Comparison of ENCODE assay signal across 10 cellular contexts in genomic region chr1:153697873-153698647, GRCh38. TPM values are rescaled to one million over a fixed set of nuclear protein-coding genes. Genes with fewer than 3 reads are reported as not detected.
DNase-seq lines count a peak whose midpoint lies in the region; ATAC-seq, FAIRE-seq and TF ChIP-seq lines count a peak whose summit lies in the region.
"Had no signal": no experiment of that assay in that cellular context is flagged by ENCODE, and none has a peak within 500 bp of the region (broad histone marks: within the 10 kb centered on the region; RNA-seq: fewer than 3 reads in every experiment).

No MANE protein-coding gene starts in this region.

- H3K4me1 ChIP-seq in H1 (replicated peaks in 1 of 4; ENCODE audit: control insufficient read depth in 3 of 4, insufficient read depth in 4 of 4, low read length in 3 of 4) (peaks cover 3 to 18% (median 12%) of the 10 kb centered on the region in 4 experiments), stomach (peaks cover 0 to 33% (median 23%) of the 10 kb centered on the region in 4 donors)

- H3K4me3 ChIP-seq in H1 (ENCODE audit: extremely low read depth in 1 of 4, insufficient read depth in 2 of 4, low read depth in 3 of 4, low read length in 4 of 4) (peak overlapping the region in 2 of 4 experiments; percentile 8 to 39; a peak in 4 of 8 replicates), stomach (peak overlapping the region in 2 of 4 donors; percentile 12 to 18)

- TF ChIP-seq CTCF in H1 (IDR thresholded peaks at IDR 0.05; ENCODE audit: control extremely low read depth in 1 of 3, insufficient read depth in 1 of 3, low read depth in 1 of 3, low read length in 3 of 3) = no peak
- no peak for TF ChIP-seq CTCF in stomach (IDR thresholded peaks at IDR 0.05)
- no peak for TF ChIP-seq CTCF in CD4-positive, alpha-beta T cell (IDR thresholded peaks at IDR 0.05)

- peak overlapping the region; percentile 72 for H4K91ac ChIP-seq in H1 (replicated peaks; ENCODE audit: insufficient read length, low read length)

- ATAC-seq in CD4-positive, alpha-beta T cell (ENCODE audit: poor library complexity) = no peak
- no peak for ATAC-seq in GM21723 (IDR thresholded peaks at IDR 0.05; ENCODE audit: unreplicated experiment)

- no peaks in the 10 kb centered on the region for H3K79me1 ChIP-seq in H1 (ENCODE audit: low read depth, low read length)

- no peak overlapping the region for H3K4me3 Mint-ChIP-seq in CD4-positive, alpha-beta T cell
- H3K4me3 Mint-ChIP-seq in activated naive CD8-positive, alpha-beta T cell treated with anti-CD3 and anti-CD28 coated beads for 36 hours = no peak overlapping the region

- no peak for TF ChIP-seq RAD21 in H1 (IDR thresholded peaks at IDR 0.05 in 1 of 2, conservative IDR thresholded peaks at IDR 0.05 in 1 of 2; ENCODE audit: low read depth in 2 of 2, low read length in 2 of 2)

- TF ChIP-seq EP300 in H1 (IDR thresholded peaks at IDR 0.05; ENCODE audit: borderline replicate concordance in 1 of 2, low read depth in 2 of 2, low read length in 2 of 2) = no peak
- TF ChIP-seq EP300 in stomach (IDR thresholded peaks at IDR 0.05) = peak; percentile 26

- CTCF ChIA-PET in H1 (lab: Charles Lee; ENCODE audit: partially characterized antibody) = interaction anchor here (0.7 to 3.1 kb wide), 9 partner anchors 8 to 185 kb away, joined by 3 to 17 read pairs (median 4); partner anchors contain the start of gene NPR1
- CTCF ChIA-PET in CD4-positive, alpha-beta T cell (lab: Charles Lee) = interaction anchor here (1.6 kb wide), 1 partner anchor 20 kb away, joined by 3 read pairs; no protein-coding TSS in a partner anchor

- DNase-seq in NCI-H1436 treated with DMSO at 0.1 percent for 48 hours (lab: John Stamatoyannopoulos, UW) (peak; percentile 64), H1 (ENCODE audit: low read depth in 1 of 2, low spot score in 2 of 2) (peak in 1 of 2 experiments; percentile 65), lung microvascular endothelial cell (ENCODE audit: low read depth in 2 of 2) (peak; percentile 41 to 79), stomach (no peak), SIG-M5 treated with dmso at 0.1 percent for 504 hours (lab: John Stamatoyannopoulos, UW; ENCODE audit: unreplicated experiment) (no peak)
- no peak for DNase-seq in CD4-positive, alpha-beta T cell
- no peak for DNase-seq in activated naive CD8-positive, alpha-beta T cell treated with anti-CD3 and anti-CD28 coated beads for 36 hours
- DNase-seq: midbrain had no signal

- POLR2A ChIA-PET in H1 (lab: Charles Lee; ENCODE audit: partially characterized antibody) = interaction anchor here (0.8 to 2.2 kb wide), 16 partner anchors 11 to 265 kb away, joined by 3 to 11 read pairs (median 4); partner anchors contain the start of genes NPR1, S100A13, SLC27A3 and SLC39A1
- POLR2A ChIA-PET in CD4-positive, alpha-beta T cell (lab: Charles Lee) = no interaction called here

- H3K27me3 Mint-ChIP-seq in CD4-positive, alpha-beta T cell = peaks cover 5% of the 10 kb centered on the region
- H3K27me3 Mint-ChIP-seq in activated naive CD8-positive, alpha-beta T cell treated with anti-CD3 and anti-CD28 coated beads for 36 hours = no peaks in the 10 kb centered on the region

- no peaks in the 10 kb centered on the region for H3K4me1 Mint-ChIP-seq in CD4-positive, alpha-beta T cell (ENCODE audit: low read depth)
- peaks cover 3% of the 10 kb centered on the region for H3K4me1 Mint-ChIP-seq in activated naive CD8-positive, alpha-beta T cell treated with anti-CD3 and anti-CD28 coated beads for 36 hours

- intact Hi-C loops in stomach (cut with DNase I; ENCODE audit: low total_unique reads) = no loop called here
- intact Hi-C loops in CD4-positive, alpha-beta T cell (cut with DNase I, micrococcal nuclease) = no loop called here

- H3K27ac ChIP-seq in H1 (ENCODE audit: low read depth, low read length) (peak overlapping the region; percentile 35; the same call in 1 of the 2 replicates), stomach (peak overlapping the region; percentile 16 to 89 (median 81))
- no peak overlapping the region for H3K27ac ChIP-seq in CD4-positive, alpha-beta T cell (ENCODE audit: low read depth, low read length)

- peak overlapping the region; percentile 39 for H2AFZ ChIP-seq in H1 (ENCODE audit: low read length)

- H2BK12ac ChIP-seq in H1 (ENCODE audit: low read depth, low read length) = peak overlapping the region; percentile 83

- H3K27ac Mint-ChIP-seq in CD4-positive, alpha-beta T cell = no peak overlapping the region
- H3K27ac Mint-ChIP-seq in activated naive CD8-positive, alpha-beta T cell treated with anti-CD3 and anti-CD28 coated beads for 36 hours = no peak overlapping the region

- no peak overlapping the region for H3K56ac ChIP-seq in H1 (replicated peaks; ENCODE audit: insufficient read length, low read depth, low read length)

- peak overlapping the region; percentile 63 for H3K4ac ChIP-seq in H1 (replicated peaks; ENCODE audit: insufficient read length, low read depth, low read length)

- H3K36me3 Mint-ChIP-seq in CD4-positive, alpha-beta T cell (ENCODE audit: low read depth) = no peaks in the 10 kb centered on the region
- no peaks in the 10 kb centered on the region for H3K36me3 Mint-ChIP-seq in activated naive CD8-positive, alpha-beta T cell treated with anti-CD3 and anti-CD28 coated beads for 36 hours

- no peak overlapping the region for H2BK120ac ChIP-seq in H1 (replicated peaks; ENCODE audit: low read depth, low read length)

- 0 out of 2 replicates have a peak overlapping the region, but pooled peaks have one; percentile 94 for H2BK15ac ChIP-seq in H1 (ENCODE audit: low read length)

- peak overlapping the region; percentile 49 to 61 for H3K4me2 ChIP-seq in H1 (ENCODE audit: insufficient read depth in 1 of 2, low read depth in 2 of 2, low read length in 2 of 2)

- no peaks in the 10 kb centered on the region for H4K20me1 ChIP-seq in H1 (replicated peaks in 1 of 2; ENCODE audit: control insufficient read depth in 1 of 2, insufficient read depth in 2 of 2, low read length in 2 of 2)

- peak overlapping the region; percentile 82 for H4K8ac ChIP-seq in H1 (ENCODE audit: extremely low read depth, insufficient read depth, low read length)

- no peaks in the 10 kb centered on the region for H3K36me3 ChIP-seq in H1 (ENCODE audit: control insufficient read depth in 2 of 4, insufficient read depth in 4 of 4, low read length in 3 of 4)
- H3K36me3 ChIP-seq in stomach = peaks cover 0 to 5% (median 0%) of the 10 kb centered on the region in 4 donors

- H3K23me2 ChIP-seq in H1 (ENCODE audit: low read depth, low read length) = no peaks in the 10 kb centered on the region

- TF ChIP-seq POLR2A in H1 (IDR thresholded peaks at IDR 0.05; ENCODE audit: control extremely low read depth in 1 of 2, low read depth in 2 of 2, low read length in 2 of 2) = no peak
- no peak for TF ChIP-seq POLR2A in stomach (IDR thresholded peaks at IDR 0.05)

- no peak for FAIRE-seq in H1 (lab: Jason Lieb, UNC)

- H2BK5ac ChIP-seq in H1 (ENCODE audit: low read depth, low read length) = peak overlapping the region; percentile 92

- no peaks in the 10 kb centered on the region for H3K27me3 ChIP-seq in H1 (replicated peaks in 1 of 4; ENCODE audit: control insufficient read depth in 3 of 4, extremely low read depth in 1 of 4, insufficient read depth in 3 of 4, low read length in 3 of 4)
- H3K27me3 ChIP-seq in stomach = no peaks in the 10 kb centered on the region
- H3K27me3 ChIP-seq in CD4-positive, alpha-beta T cell (ENCODE audit: control insufficient read depth, insufficient read depth, low read length) = no peaks in the 10 kb centered on the region

- H4K5ac ChIP-seq in H1 (ENCODE audit: insufficient read length, low read depth, low read length) = peak overlapping the region; percentile 75

- H3K79me2 ChIP-seq in H1 (ENCODE audit: control insufficient read depth in 1 of 2, insufficient read depth in 2 of 2, low read length in 2 of 2) = no peaks in the 10 kb centered on the region

- no peaks in the 10 kb centered on the region for H3K9me3 Mint-ChIP-seq in CD4-positive, alpha-beta T cell
- no peaks in the 10 kb centered on the region for H3K9me3 Mint-ChIP-seq in activated naive CD8-positive, alpha-beta T cell treated with anti-CD3 and anti-CD28 coated beads for 36 hours

- no peak overlapping the region for H2AK5ac ChIP-seq in H1 (ENCODE audit: low read depth, low read length)

- H3K23ac ChIP-seq in H1 (ENCODE audit: insufficient read length) = no peak overlapping the region

- peak overlapping the region; percentile 84 for H3K18ac ChIP-seq in H1 (ENCODE audit: extremely low read depth, low read length)

- H3K9me3 ChIP-seq in H1 (ENCODE audit: insufficient read depth in 2 of 2, low read depth in 1 of 2, low read length in 1 of 2) = no peaks in the 10 kb centered on the region
- H3K9me3 ChIP-seq in stomach = no peaks in the 10 kb centered on the region
- no peaks in the 10 kb centered on the region for H3K9me3 ChIP-seq in CD4-positive, alpha-beta T cell (ENCODE audit: control insufficient read depth, low read length)

- H3K14ac ChIP-seq in H1 (ENCODE audit: insufficient read length) = no peak overlapping the region

- whole genome bisulfite sequencing in H1 (ENCODE audit: extremely low coverage in 1 of 2, insufficient coverage in 1 of 2, insufficient read length in 1 of 2, insufficient replicate concordance in 2 of 2, low coverage in 1 of 2, low lambda C conversion rate in 2 of 2, missing lambda C conversion rate in 1 of 2), 2 experiments = 38% methylated on average over 26 of the region's 26 CpGs; no CpG with 5 or more reads in 1 of the 2 experiments
- WGBS in stomach, 5 donors = 23 to 34% (median 28%) methylated on average over 22 to 26 of the region's 26 CpGs

- H3K9ac ChIP-seq in H1 (replicated peaks in 1 of 4; ENCODE audit: extremely low read depth in 1 of 4, low read depth in 3 of 4, low read length in 3 of 4) = peak overlapping the region in 2 of 4 experiments; percentile 20 to 22; a peak in 2 of 7 replicates

- H2BK20ac ChIP-seq in H1 (ENCODE audit: low read length) = peak overlapping the region; percentile 91; the same call in 1 of the 2 replicates

RNA-seq across cellular contexts. Expression of gene NPR1, which starts 19.6 kb away (rescaled TPM):
- total RNA-seq in H1 (2021; fragmentation: NEBNext Ultra II Directional; extraction: Animal tissue kit (Norgen Biotek cat#: 25700)) = 11.1 and 13.2 TPM in 2 replicates
- polyA plus RNA-seq in H1 (2011; rRNA removed) = 10.5 and 11.7 TPM in 2 replicates
- 9.3 TPM for polyA plus RNA-seq in H1 (2011; cell fraction: cytosol; rRNA removed)
- polyA plus RNA-seq in H1 (2011; cell fraction: nucleus; rRNA removed) = 27.4 TPM
- polyA plus RNA-seq in H1 (2012, experiment 1 of 2) = 13.3 to 18.1 TPM (median 15.8 TPM) in 4 replicates
- polyA plus RNA-seq in H1 (2012, experiment 2 of 2) = 10.9 TPM
- polyA plus RNA-seq in H1 (2013, experiment 1 of 2) = 7.8 TPM
- 7.8 TPM for polyA plus RNA-seq in H1 (2013, experiment 2 of 2)
- polyA minus RNA-seq in H1 (2011; rRNA and poly(A)+ RNA removed) = 10.5 and 14.8 TPM in 2 replicates
- polyA minus RNA-seq in H1 (2011; cell fraction: cytosol; rRNA and poly(A)+ RNA removed) = 6.9 TPM
- polyA minus RNA-seq in H1 (2011; cell fraction: nucleus; rRNA and poly(A)+ RNA removed) = 5.0 TPM
- 5.9 and 17.3 TPM in 2 replicates for total RNA-seq in lung microvascular endothelial cell
- total RNA-seq in stomach = 10 to 100 TPM in 2 of 5 donors, 1 to 10 TPM in 3; 5.4 to 39.7 (median 6.6) TPM
- polyA plus RNA-seq in stomach = 1 to 10 TPM; 1.4 to 5.7 (median 2.4) TPM
- total RNA-seq in CD4-positive, alpha-beta T cell = not detected
- under 1 TPM in 1 of 2 experiments, not detected in 1; 0.06 TPM for total RNA-seq in activated naive CD8-positive, alpha-beta T cell treated with anti-CD3 and anti-CD28 coated beads for 36 hours
- total RNA-seq: M059J had no signal

RNA-seq across cellular contexts. Expression of gene ILF2, which starts 27.3 kb away (rescaled TPM):
- total RNA-seq in H1 (2021; fragmentation: NEBNext Ultra II Directional; extraction: Animal tissue kit (Norgen Biotek cat#: 25700)) = 387 and 389 TPM in 2 replicates
- polyA plus RNA-seq in H1 (2011; rRNA removed) (290 and 474 TPM in 2 replicates), stomach (100 to 1,000 TPM in 1 of 3 donors, 10 to 100 TPM in 2; 49.1 to 103 (median 98.9) TPM)
- 426 TPM for polyA plus RNA-seq in H1 (2011; cell fraction: cytosol; rRNA removed)
- 272 TPM for polyA plus RNA-seq in H1 (2011; cell fraction: nucleus; rRNA removed)
- 390 to 458 TPM (median 400 TPM) in 4 replicates for polyA plus RNA-seq in H1 (2012, experiment 1 of 2)
- polyA plus RNA-seq in H1 (2012, experiment 2 of 2) = 170 TPM
- polyA plus RNA-seq in H1 (2013, experiment 1 of 2) = 273 TPM
- 279 TPM for polyA plus RNA-seq in H1 (2013, experiment 2 of 2)
- 466 and 520 TPM in 2 replicates for polyA minus RNA-seq in H1 (2011; rRNA and poly(A)+ RNA removed)
- polyA minus RNA-seq in H1 (2011; cell fraction: cytosol; rRNA and poly(A)+ RNA removed) = 167 TPM
- polyA minus RNA-seq in H1 (2011; cell fraction: nucleus; rRNA and poly(A)+ RNA removed) = 136 TPM
- total RNA-seq in lung microvascular endothelial cell (165 and 177 TPM in 2 replicates), stomach (100 to 1,000 TPM in 1 of 5 donors, 10 to 100 TPM in 4; 17.1 to 138 (median 41.5) TPM)
- total RNA-seq in CD4-positive, alpha-beta T cell = 100 to 1,000 TPM; 140 to 147 TPM
- 100 to 1,000 TPM; 419 to 431 TPM for total RNA-seq in activated naive CD8-positive, alpha-beta T cell treated with anti-CD3 and anti-CD28 coated beads for 36 hours

RNA-seq across cellular contexts. Expression of gene INTS3, which starts 29.8 kb away (rescaled TPM):
- 63.2 and 66.8 TPM in 2 replicates for total RNA-seq in H1 (2021; fragmentation: NEBNext Ultra II Directional; extraction: Animal tissue kit (Norgen Biotek cat#: 25700))
- polyA plus RNA-seq in H1 (2011; rRNA removed) (86.9 and 93.2 TPM in 2 replicates), stomach (10 to 100 TPM; 11.0 to 39.2 (median 19.1) TPM)
- polyA plus RNA-seq in H1 (2011; cell fraction: cytosol; rRNA removed) = 46.3 TPM
- 184 TPM for polyA plus RNA-seq in H1 (2011; cell fraction: nucleus; rRNA removed)
- polyA plus RNA-seq in H1 (2012, experiment 1 of 2) = 58.2 to 67.1 TPM (median 62.7 TPM) in 4 replicates
- polyA plus RNA-seq in H1 (2012, experiment 2 of 2) = 30.6 TPM
- 36.2 TPM for polyA plus RNA-seq in H1 (2013, experiment 1 of 2)
- 32.5 TPM for polyA plus RNA-seq in H1 (2013, experiment 2 of 2)
- polyA minus RNA-seq in H1 (2011; rRNA and poly(A)+ RNA removed) = 87.6 and 105 TPM in 2 replicates
- polyA minus RNA-seq in H1 (2011; cell fraction: cytosol; rRNA and poly(A)+ RNA removed) = 33.4 TPM
- polyA minus RNA-seq in H1 (2011; cell fraction: nucleus; rRNA and poly(A)+ RNA removed) = 71.9 TPM
- total RNA-seq in lung microvascular endothelial cell (12.2 and 20.6 TPM in 2 replicates), stomach (10 to 100 TPM; 28.1 to 48.2 (median 39.4) TPM)
- 10 to 100 TPM; 24.9 to 27.4 TPM for total RNA-seq in CD4-positive, alpha-beta T cell
- total RNA-seq in activated naive CD8-positive, alpha-beta T cell treated with anti-CD3 and anti-CD28 coated beads for 36 hours = 10 to 100 TPM; 47.9 to 48.0 TPM

RNA-seq across cellular contexts. Expression of gene SNAPIN, which starts 39.6 kb away (rescaled TPM):
- 22.3 and 25.7 TPM in 2 replicates for total RNA-seq in H1 (2021; fragmentation: NEBNext Ultra II Directional; extraction: Animal tissue kit (Norgen Biotek cat#: 25700))
- polyA plus RNA-seq in H1 (2011; rRNA removed) = 24.7 and 31.1 TPM in 2 replicates
- polyA plus RNA-seq in H1 (2011; cell fraction: cytosol; rRNA removed) = 31.6 TPM
- 19.0 TPM for polyA plus RNA-seq in H1 (2011; cell fraction: nucleus; rRNA removed)
- polyA plus RNA-seq in H1 (2012, experiment 1 of 2) = 23.7 to 26.6 TPM (median 26.2 TPM) in 4 replicates
- polyA plus RNA-seq in H1 (2012, experiment 2 of 2) = 25.9 TPM
- 26.4 TPM for polyA plus RNA-seq in H1 (2013, experiment 1 of 2)
- polyA plus RNA-seq in H1 (2013, experiment 2 of 2) = 27.2 TPM
- polyA minus RNA-seq in H1 (2011; rRNA and poly(A)+ RNA removed) = 10.0 and 13.1 TPM in 2 replicates
- 14.7 TPM for polyA minus RNA-seq in H1 (2011; cell fraction: cytosol; rRNA and poly(A)+ RNA removed)
- 14.0 TPM for polyA minus RNA-seq in H1 (2011; cell fraction: nucleus; rRNA and poly(A)+ RNA removed)
- total RNA-seq in lung microvascular endothelial cell = 48.8 and 52.0 TPM in 2 replicates
- 10 to 100 TPM; 14.9 to 82.9 (median 15.6) TPM for total RNA-seq in stomach
- 10 to 100 TPM; 29.4 to 35.5 (median 29.5) TPM for polyA plus RNA-seq in stomach
- 1 to 10 TPM; 7.2 to 7.3 TPM for total RNA-seq in CD4-positive, alpha-beta T cell
- 10 to 100 TPM; 32.9 to 34.7 TPM for total RNA-seq in activated naive CD8-positive, alpha-beta T cell treated with anti-CD3 and anti-CD28 coated beads for 36 hours

Comparison
In these comparisons a context has a peak if more than half of its experiments do, and no peak if none do; other contexts are left out.
1. DNase-seq: peak in NCI-H1436 treated with DMSO at 0.1 percent for 48 hours (single experiment) and lung microvascular endothelial cell (2 of 2); none in stomach (single experiment), SIG-M5 treated with dmso at 0.1 percent for 504 hours (single experiment), CD4-positive, alpha-beta T cell (0 of 10) and activated naive CD8-positive, alpha-beta T cell treated with anti-CD3 and anti-CD28 coated beads for 36 hours (single experiment).